ENCODE assay signal across 14 cellular contexts in the genomic region with DNA sequence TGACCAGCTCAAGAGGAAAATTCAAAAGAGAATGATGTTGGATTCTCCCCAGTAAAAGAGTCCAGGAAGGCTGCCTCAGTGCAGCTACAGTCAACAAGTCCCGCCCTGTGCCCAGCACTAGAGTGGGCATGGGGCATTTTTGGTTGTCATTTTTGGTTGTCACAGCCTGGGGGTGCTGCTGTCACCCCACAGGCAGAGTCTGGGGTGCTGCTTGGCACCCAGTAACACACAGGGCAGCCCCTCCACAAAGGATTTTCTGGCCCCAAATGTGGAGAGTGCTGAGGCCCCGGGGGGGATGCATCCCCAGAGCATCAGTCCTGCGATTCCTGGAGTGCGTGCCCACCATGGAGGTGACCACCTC. TPM values are rescaled to one million over a fixed set of nuclear protein-coding genes. Genes with fewer than 3 reads are reported as not detected.
"Had no signal": no experiment of that assay in that cellular context is flagged by ENCODE, and none has a peak within 500 bp of the region (broad histone marks: within the 10 kb centered on the region; RNA-seq: fewer than 3 reads in every experiment).

No MANE protein-coding gene starts in this region.

- H3K27ac Mint-ChIP-seq: nephron progenitor cell, T-helper 17 cell had no signal

- H3K4me3 ChIP-seq: cardiac muscle cell, esophagus squamous epithelium, heart left ventricle, ovary, uterus had no signal

- H3K9me3 Mint-ChIP-seq: activated T-cell treated with anti-CD3 and anti-CD28 coated beads, Interleukin-2, amount 50 U/mL, for 4 hours; nephron progenitor cell had no signal

- H3K36me3 ChIP-seq: cardiac muscle cell, esophagus squamous epithelium, heart left ventricle, ovary, uterus had no signal

- H3K27me3 ChIP-seq: cardiac muscle cell, ovary, uterus had no signal

- H3K9me3 ChIP-seq: esophagus squamous epithelium, heart left ventricle, ovary, uterus had no signal

- H3K4me1 Mint-ChIP-seq: nephron progenitor cell had no signal

- H3K4me1 ChIP-seq: uterus had no signal

- H3K27ac ChIP-seq: cardiac muscle cell, esophagus squamous epithelium, heart left ventricle, ovary, uterus had no signal

- DNase-seq: activated gamma-delta T cell; activated T-cell treated with anti-CD3 and anti-CD28 coated beads, Interleukin-2, amount 50 U/mL, for 4 hours; esophagus squamous epithelium; foreskin fibroblast; mesendoderm; nephron progenitor cell; ovary; retina; stimulated activated CD4-positive, alpha-beta T cell treated with anti-CD3 and anti-CD28 coated beads, Interleukin-4, amount 100 ng/mL, for 1 hour; T-helper 17 cell; uterus had no signal

- ATAC-seq: activated T-cell treated with anti-CD3 and anti-CD28 coated beads, Interleukin-2, amount 50 U/mL, for 4 hours; heart left ventricle; left lobe of liver; T-helper 17 cell had no signal

- H3K4me3 Mint-ChIP-seq: activated T-cell treated with anti-CD3 and anti-CD28 coated beads, Interleukin-2, amount 50 U/mL, for 4 hours; nephron progenitor cell; T-helper 17 cell had no signal

- H3K27me3 Mint-ChIP-seq: T-helper 17 cell had no signal

RNA-seq across cellular contexts. Expression of a gene that starts 28.2 kb away (rescaled TPM):
- total RNA-seq: cardiac muscle cell had no signal
